Comparison of ENCODE assay signal across 17 cellular contexts in genomic region chr6:25883991-25884390, GRCh38. TPM values are rescaled to one million over a fixed set of nuclear protein-coding genes. Genes with fewer than 3 reads are reported as not detected.
DNase-seq lines count a peak whose midpoint lies in the region; ATAC-seq, FAIRE-seq and TF ChIP-seq lines count a peak whose summit lies in the region.
"Had no signal": no experiment of that assay in that cellular context is flagged by ENCODE, and none has a peak within 500 bp of the region (broad histone marks: within the 10 kb centered on the region; RNA-seq: fewer than 3 reads in every experiment).

No MANE protein-coding gene starts in this region.

- no peaks in the 10 kb centered on the region for H4K20me1 ChIP-seq in fibroblast of lung (ENCODE audit: control insufficient read depth, extremely low read depth, insufficient read depth, low read length)
- no peaks in the 10 kb centered on the region for H4K20me1 ChIP-seq in osteoblast (ENCODE audit: insufficient read depth, low read length)

- H3K4me3 ChIP-seq in fibroblast of lung (replicated peaks in 1 of 4; ENCODE audit: control extremely low read depth in 1 of 4, insufficient read depth in 1 of 4, low read depth in 3 of 4, low read length in 4 of 4) (no peak overlapping the region), osteoblast (ENCODE audit: insufficient read depth, low read length) (no peak overlapping the region)

- H3K4me1 ChIP-seq in fibroblast of lung (ENCODE audit: control insufficient read depth, extremely low read depth, insufficient read depth, low read length) = no peaks in the 10 kb centered on the region
- H3K4me1 ChIP-seq in osteoblast (ENCODE audit: insufficient read depth, low read length) = peaks cover 9% of the 10 kb centered on the region
- H3K4me1 ChIP-seq: parathyroid adenoma had no signal

- TF ChIP-seq CTCF in fibroblast of lung (conservative IDR thresholded peaks at IDR 0.05 in 1 of 2, IDR thresholded peaks at IDR 0.05 in 1 of 2; ENCODE audit: low read depth in 1 of 2, low read length in 2 of 2) = no peak
- TF ChIP-seq CTCF in osteoblast (IDR thresholded peaks at IDR 0.05; ENCODE audit: extremely low read depth, low read depth, low read length) = no peak
- TF ChIP-seq CTCF in chondrocyte (IDR thresholded peaks at IDR 0.05) = no peak

- H3K9me3 ChIP-seq in fibroblast of lung (ENCODE audit: control insufficient read depth, insufficient read depth, low read depth, low read length) = no peaks in the 10 kb centered on the region
- no peaks in the 10 kb centered on the region for H3K9me3 ChIP-seq in osteoblast (ENCODE audit: low read depth, low read length)

- H3K27me3 ChIP-seq in fibroblast of lung (ENCODE audit: control insufficient read depth, insufficient read depth, low read length) (no peaks in the 10 kb centered on the region), osteoblast (ENCODE audit: insufficient read depth, low read length) (no peaks in the 10 kb centered on the region)

- H3K9ac ChIP-seq in fibroblast of lung (ENCODE audit: insufficient read depth, low read length) = no peak overlapping the region
- H3K9ac ChIP-seq: parathyroid adenoma had no signal

- no peak overlapping the region for H2AFZ ChIP-seq in fibroblast of lung (ENCODE audit: low read length)
- no peak overlapping the region for H2AFZ ChIP-seq in osteoblast (ENCODE audit: low read length)
- H2AFZ ChIP-seq: parathyroid adenoma had no signal

- DNase-seq in EH (ENCODE audit: low read depth) = peak; percentile 59
- peak; percentile 43 for DNase-seq in OCI-M1 (lab: John Stamatoyannopoulos, UW)
- DNase-seq in fibroblast of lung (ENCODE audit: low read depth in 2 of 2) = peak; percentile 1 to 84
- DNase-seq in osteoblast (ENCODE audit: insufficient read length, low spot score, missing footprints) = peak; percentile 50
- no peak for DNase-seq in left colon
- no peak for DNase-seq in GM19239 (ENCODE audit: insufficient read length, low spot score)
- DNase-seq in chondrocyte (ENCODE audit: low spot score) = no peak
- DNase-seq: activated CD4-positive, alpha-beta T cell treated with anti-CD3 and anti-CD28 coated beads, Interleukin-2, amount 50 U/mL, for 4 hours; activated naive CD4-positive, alpha-beta T cell treated with anti-CD3 and anti-CD28 coated beads for 36 hours; H7; stimulated activated CD4-positive, alpha-beta T cell treated with anti-CD3 and anti-CD28 coated beads, Interleukin-2, amount 100 ng/mL, for 48 hours; stimulated activated naive CD4-positive, alpha-beta T cell; T-helper 17 cell had no signal

- peaks cover 8% of the 10 kb centered on the region for H3K4me1 Mint-ChIP-seq in chondrocyte (ENCODE audit: low read depth)

- H3K9me3 Mint-ChIP-seq in chondrocyte (ENCODE audit: low read depth) = peaks cover 2% of the 10 kb centered on the region

- no peak overlapping the region for H3K4me3 Mint-ChIP-seq in chondrocyte (ENCODE audit: unreplicated experiment)
- H3K4me3 Mint-ChIP-seq: activated naive CD4-positive, alpha-beta T cell treated with anti-CD3 and anti-CD28 coated beads for 36 hours; T-helper 17 cell had no signal

- H3K79me2 ChIP-seq in fibroblast of lung (ENCODE audit: control insufficient read depth, insufficient read depth, low read length) (no peaks in the 10 kb centered on the region), osteoblast (ENCODE audit: insufficient read depth, low read length) (no peaks in the 10 kb centered on the region)
- H3K79me2 ChIP-seq: parathyroid adenoma had no signal

- H3K4me2 ChIP-seq in fibroblast of lung (ENCODE audit: extremely low read depth, insufficient read depth, low read length) = no peak overlapping the region
- no peak overlapping the region for H3K4me2 ChIP-seq in osteoblast (ENCODE audit: insufficient read depth, low read length)

- no peaks in the 10 kb centered on the region for H3K36me3 Mint-ChIP-seq in chondrocyte (ENCODE audit: low read depth)

- H3K27me3 Mint-ChIP-seq in chondrocyte (ENCODE audit: low read depth) = peaks cover 3% of the 10 kb centered on the region

- intact Hi-C loops in left colon (cut with DNase I, micrococcal nuclease) = no loop called here

- FAIRE-seq in GM19239 (lab: Jason Lieb, UNC) = no peak
- FAIRE-seq: colon had no signal

- no peaks in the 10 kb centered on the region for H3K36me3 ChIP-seq in fibroblast of lung (ENCODE audit: control insufficient read depth, insufficient read depth, low read length)
- no peaks in the 10 kb centered on the region for H3K36me3 ChIP-seq in osteoblast (ENCODE audit: insufficient read depth, low read length)

- no peak overlapping the region for H3K27ac Mint-ChIP-seq in chondrocyte (ENCODE audit: unreplicated experiment)
- H3K27ac Mint-ChIP-seq: activated naive CD4-positive, alpha-beta T cell treated with anti-CD3 and anti-CD28 coated beads for 36 hours; T-helper 17 cell had no signal

- ATAC-seq in left colon (no peak), HG03139 (IDR thresholded peaks at IDR 0.05; ENCODE audit: unreplicated experiment) (no peak)
- ATAC-seq: T-helper 17 cell had no signal

- H3K27ac ChIP-seq in fibroblast of lung (ENCODE audit: insufficient read depth, low read length) (no peak overlapping the region), osteoblast (ENCODE audit: low read depth, low read length) (peak overlapping the region; percentile 29)
- H3K27ac ChIP-seq: parathyroid adenoma had no signal

RNA-seq across cellular contexts. Expression of gene SLC17A3, which starts 9.9 kb away (rescaled TPM):
- not detected in 2 replicates for total RNA-seq in fibroblast of lung
- 0.06 TPM in 1 of 2 replicates, not detected in the other for polyA plus RNA-seq in fibroblast of lung
- not detected in 2 replicates for polyA plus RNA-seq in fibroblast of lung (2012)
- not detected in 2 replicates for polyA minus RNA-seq in fibroblast of lung (ENCODE audit: low replicate concordance)
- total RNA-seq in osteoblast = not detected in 2 replicates
- not detected for total RNA-seq in left colon
- total RNA-seq in chondrocyte = not detected in 3 replicates
- total RNA-seq: activated naive CD4-positive, alpha-beta T cell treated with anti-CD3 and anti-CD28 coated beads for 36 hours; glomerular endothelial cell; H7 had no signal

RNA-seq across cellular contexts. Expression of gene SLC17A2, which starts 46.5 kb away (rescaled TPM):
- total RNA-seq in fibroblast of lung = under 0.01 TPM in 1 of 2 replicates, not detected in the other
- polyA plus RNA-seq in fibroblast of lung = not detected in 2 replicates
- not detected in 2 replicates for polyA plus RNA-seq in fibroblast of lung (2012)
- polyA minus RNA-seq in fibroblast of lung (ENCODE audit: low replicate concordance) = not detected in 2 replicates
- not detected in 2 replicates for total RNA-seq in osteoblast
- not detected for total RNA-seq in left colon
- total RNA-seq in chondrocyte = not detected in 3 replicates
- total RNA-seq: glomerular endothelial cell, H7, T-helper 17 cell had no signal

RNA-seq across cellular contexts. Expression of gene SLC17A1, which starts 52.1 kb away (rescaled TPM):
- not detected in 2 replicates for total RNA-seq in fibroblast of lung
- not detected in 2 replicates for polyA plus RNA-seq in fibroblast of lung
- not detected in 2 replicates for polyA plus RNA-seq in fibroblast of lung (2012)
- polyA minus RNA-seq in fibroblast of lung (ENCODE audit: low replicate concordance) = not detected in 2 replicates
- not detected in 2 replicates for total RNA-seq in osteoblast
- not detected for total RNA-seq in left colon
- total RNA-seq in chondrocyte = not detected in 3 replicates
- total RNA-seq: activated naive CD4-positive, alpha-beta T cell treated with anti-CD3 and anti-CD28 coated beads for 36 hours; glomerular endothelial cell; H7 had no signal

Comparison
In these comparisons a context has a peak if more than half of its experiments do, and no peak if none do; other contexts are left out.
1. DNase-seq: peak in EH (single experiment), OCI-M1 (single experiment), fibroblast of lung (2 of 2) and osteoblast (single experiment); none in left colon (0 of 2), GM19239 (single experiment) and chondrocyte (single experiment).